ENCODE assay signal across 9 cellular contexts in the genomic region with DNA sequence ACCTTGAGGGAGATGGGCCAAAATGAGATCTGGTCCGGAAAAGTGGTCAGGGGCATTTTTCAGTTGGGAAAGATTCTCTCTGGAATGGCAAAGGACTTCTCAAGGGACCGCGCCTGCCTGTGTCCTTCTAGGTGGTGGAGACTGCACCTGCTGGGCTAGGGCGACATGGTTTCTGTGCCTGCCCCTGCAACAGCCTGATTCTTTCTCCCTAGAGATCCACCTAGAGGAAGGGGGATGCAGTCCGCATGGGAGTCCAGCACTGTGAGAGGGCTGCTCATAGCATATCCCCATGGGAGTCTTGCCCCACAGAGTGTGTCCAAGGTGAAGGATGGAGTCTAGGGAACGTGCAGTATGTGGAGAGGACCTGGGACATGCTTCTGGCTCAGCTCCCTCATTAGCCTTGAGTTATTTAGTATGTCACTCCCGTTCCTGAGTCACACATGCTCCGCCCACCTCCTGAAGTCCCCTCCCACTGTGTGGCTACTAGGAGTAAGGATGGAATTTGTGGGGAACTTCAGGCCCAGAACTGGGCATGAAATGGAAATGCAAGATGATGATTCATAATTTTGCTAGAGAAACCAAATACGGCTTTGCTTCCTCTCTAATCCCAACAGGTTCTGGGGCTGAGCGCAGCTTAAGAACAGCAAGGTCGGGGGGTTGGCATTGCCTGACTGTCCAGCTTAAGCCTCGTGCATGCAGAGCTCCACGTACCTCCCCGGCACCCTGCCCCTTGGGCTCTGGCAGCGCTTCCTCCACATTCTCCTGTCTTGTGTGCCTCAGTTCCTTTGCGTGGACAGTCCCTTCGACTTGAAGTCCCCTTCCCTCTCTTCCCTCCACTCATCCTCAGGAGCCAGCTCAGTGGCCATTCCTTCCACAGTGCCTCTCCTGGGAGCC. TPM values are rescaled to one million over a fixed set of nuclear protein-coding genes. Genes with fewer than 3 reads are reported as not detected.
A peak's percentile ranks its signal among the peaks of the same experiment; 100 is the strongest.
DNase-seq lines count a peak whose midpoint lies in the region; ATAC-seq and TF ChIP-seq lines count a peak whose summit lies in the region.
"Had no signal": no experiment of that assay in that cellular context is flagged by ENCODE, and none has a peak within 500 bp of the region (broad histone marks: within the 10 kb centered on the region; RNA-seq: fewer than 3 reads in every experiment).

No MANE protein-coding gene starts in this region.

- H4K20me1 ChIP-seq in PC-3 (ENCODE audit: low read length) = no peaks in the 10 kb centered on the region

- DNase-seq in BE2C = peak; percentile 70
- peak; percentile 97 for DNase-seq in PC-3
- DNase-seq in occipital lobe (lab: John Stamatoyannopoulos, UW) = peak; percentile 36
- no peak for DNase-seq in T-helper 9 cell
- no peak for DNase-seq in stimulated activated CD4-positive, alpha-beta T cell treated with anti-CD3 and anti-CD28 coated beads, Interleukin-15, amount 100 ng/mL, for 24 hours
- DNase-seq in OCI-M1 (lab: John Stamatoyannopoulos, UW) = no peak
- DNase-seq: activated CD4-positive, alpha-beta T cell treated with anti-CD3 and anti-CD28 coated beads, Interleukin-2, amount 50 U/mL, for 1 hour had no signal

- intact Hi-C loops in PC-3 (cut with micrococcal nuclease) = no loop called here

- CTCF ChIA-PET in PC-3 (lab: Charles Lee) = no interaction called here

- no peaks in the 10 kb centered on the region for H3F3A ChIP-seq in PC-3 (ENCODE audit: low read length, unreplicated experiment)

- no peak for TF ChIP-seq CTCF in BE2C (IDR thresholded peaks at IDR 0.05; ENCODE audit: low read depth, low read length)
- TF ChIP-seq CTCF in PC-3 (conservative IDR thresholded peaks at IDR 0.05; ENCODE audit: low read depth, low read length) = no peak

- 61% methylated on average over 17 of the region's 17 CpGs for WGBS in esophagus, 2 donors

- BruUV-seq in PC-3 (replicated peaks; lab: Mats Ljungman, UMichigan) = no TSS peak

- no peak overlapping the region for H2AFZ ChIP-seq in PC-3 (ENCODE audit: low read length)

- no peaks in the 10 kb centered on the region for H3K9me2 ChIP-seq in PC-3 (replicated peaks; ENCODE audit: low read length)

- no peak overlapping the region for H3K4me3 ChIP-seq in BE2C (ENCODE audit: low read depth, low read length)
- H3K4me3 ChIP-seq in PC-3 (ENCODE audit: low read length) = no peak overlapping the region
- H3K4me3 ChIP-seq in esophagus (ENCODE audit: low read depth in 1 of 2, low read length in 2 of 2) = no peak overlapping the region

- H3K9me3 ChIP-seq in BE2C = no peaks in the 10 kb centered on the region
- H3K9me3 ChIP-seq in PC-3 (ENCODE audit: low read length) = no peaks in the 10 kb centered on the region
- no peaks in the 10 kb centered on the region for H3K9me3 ChIP-seq in esophagus (ENCODE audit: control insufficient read depth in 2 of 2, insufficient read depth in 1 of 2, low read depth in 1 of 2, low read length in 1 of 2)

- H3K27me3 ChIP-seq in BE2C (no peaks in the 10 kb centered on the region), PC-3 (ENCODE audit: low read length) (no peaks in the 10 kb centered on the region), esophagus (ENCODE audit: control insufficient read depth in 1 of 2, insufficient read depth in 2 of 2, low read length in 2 of 2) (no peaks in the 10 kb centered on the region)

- POLR2A ChIA-PET in PC-3 (lab: Charles Lee; ENCODE audit: unreplicated experiment) = no interaction called here

- H3K79me2 ChIP-seq in PC-3 (ENCODE audit: low read length) = no peaks in the 10 kb centered on the region

- peak overlapping the region; percentile 3; the same call in 1 of the 2 replicates for H3K27ac ChIP-seq in PC-3 (ENCODE audit: low read length)
- peak overlapping the region; percentile 28 to 61 for H3K27ac ChIP-seq in esophagus (ENCODE audit: low read depth in 2 of 2, low read length in 1 of 2)

- peak overlapping the region; percentile 21; the same call in 1 of the 2 replicates for H3K4me2 ChIP-seq in PC-3 (ENCODE audit: low read length)

- H3K36me3 ChIP-seq in BE2C (no peaks in the 10 kb centered on the region), PC-3 (ENCODE audit: low read depth, low read length) (no peaks in the 10 kb centered on the region), esophagus (ENCODE audit: control insufficient read depth in 2 of 2, insufficient read depth in 2 of 2, low read length in 1 of 2) (no peaks in the 10 kb centered on the region)

- ATAC-seq in PC-3 = peak; percentile 73
- ATAC-seq in GM18498 (IDR thresholded peaks at IDR 0.05; ENCODE audit: unreplicated experiment) = no peak

- no peak overlapping the region for H3K9ac ChIP-seq in PC-3 (ENCODE audit: low read length)

- H3K4me1 ChIP-seq in BE2C (peaks cover 26% of the 10 kb centered on the region), PC-3 (ENCODE audit: insufficient read depth, low read length) (peaks cover 25% of the 10 kb centered on the region), esophagus (ENCODE audit: control insufficient read depth in 2 of 2, insufficient read depth in 2 of 2, low read length in 1 of 2) (peaks cover 8 to 17% of the 10 kb centered on the region in 2 donors)

RNA-seq across cellular contexts. Expression of gene GRIK4, which starts 35.0 kb away (rescaled TPM):
- polyA plus RNA-seq in BE2C (2012; ENCODE audit: insufficient read depth, insufficient read length, low read depth) = 0.34 TPM
- total RNA-seq in PC-3 (2014; rRNA removed) (not detected in 2 replicates), occipital lobe (2.3 TPM)
- polyA plus RNA-seq in esophagus = under 1 TPM; 0.09 to 0.12 TPM

Comparison
In these comparisons a context has a peak if more than half of its experiments do, and no peak if none do; other contexts are left out.
1. DNase-seq: peak in BE2C (single experiment), PC-3 (single experiment) and occipital lobe (single experiment); none in T-helper 9 cell (single experiment), stimulated activated CD4-positive, alpha-beta T cell treated with anti-CD3 and anti-CD28 coated beads, Interleukin-15, amount 100 ng/mL, for 24 hours (single experiment) and OCI-M1 (single experiment).